Comparison of ENCODE assay signal across 8 cellular contexts in the genomic region with DNA sequence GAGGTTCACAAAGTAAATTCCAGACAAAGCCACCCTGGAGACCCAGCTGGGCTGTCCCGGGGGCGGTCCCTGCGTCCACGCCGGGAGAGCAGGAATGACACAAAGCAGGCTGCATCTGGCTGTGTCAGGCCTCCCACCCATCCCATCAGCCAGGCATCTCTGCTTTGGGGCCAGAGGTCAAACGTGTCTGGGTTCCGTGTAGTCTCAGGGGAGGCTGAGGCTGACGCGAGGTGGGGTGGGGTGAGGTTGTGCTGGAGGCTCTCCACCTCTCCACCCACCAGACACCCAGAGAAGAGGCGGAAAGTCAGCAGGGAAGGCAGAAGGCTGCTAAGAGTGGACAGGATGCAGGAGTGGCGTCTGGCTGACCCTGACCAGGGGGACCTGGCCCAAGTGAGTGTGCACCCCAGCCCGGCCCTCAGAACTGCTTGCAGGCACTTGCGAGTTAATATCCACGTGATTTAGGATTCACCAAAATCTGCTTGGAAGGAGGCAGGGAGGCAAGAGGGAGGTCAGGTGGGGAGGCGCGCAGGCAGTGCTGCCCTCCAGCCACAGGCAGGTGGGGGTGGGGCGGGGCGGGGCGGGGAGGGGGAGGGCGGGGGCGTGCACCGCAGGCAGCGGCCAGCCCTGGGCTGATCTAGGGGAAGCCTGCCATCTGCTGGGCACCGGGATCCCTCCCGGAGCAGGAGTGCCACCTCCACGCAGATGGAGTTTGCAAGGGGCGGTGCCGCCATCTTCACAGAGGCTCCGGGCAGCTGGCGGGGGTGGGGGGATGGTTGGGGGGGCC. TPM values are rescaled to one million over a fixed set of nuclear protein-coding genes. Genes with fewer than 3 reads are reported as not detected.
DNase-seq lines count a peak whose midpoint lies in the region; ATAC-seq, FAIRE-seq and TF ChIP-seq lines count a peak whose summit lies in the region.

No MANE protein-coding gene starts in this region.

- H3K4me3 ChIP-seq in A673 (ENCODE audit: low read depth, low read length, poor library complexity, severe bottlenecking) = peak overlapping the region; percentile 48
- H3K4me3 ChIP-seq in H7 (ENCODE audit: insufficient read depth, low read depth, low read length) = peak overlapping the region; percentile 42
- peak overlapping the region; percentile 49 for H3K4me3 ChIP-seq in choroid plexus epithelial cell (ENCODE audit: low read depth, low read length)
- H3K4me3 ChIP-seq in HepG2 (replicated peaks in 1 of 3; ENCODE audit: insufficient read depth in 1 of 3, low read depth in 2 of 3, low read length in 3 of 3) = peak overlapping the region; percentile 51 to 77 (median 62); a peak in 4 of 6 replicates

- TF ChIP-seq RAD21 in HepG2 (CRISPR knock-in tag; IDR thresholded peaks at IDR 0.05) = no peak; the same call in 1 of the 2 replicates

- intact Hi-C loops in A673 (cut with micrococcal nuclease; ENCODE audit: unreplicated experiment) = loop anchor here (2.0 to 5.0 kb wide), 2 partner anchors 199 to 245 kb away; no protein-coding TSS in a partner anchor
- intact Hi-C loops in HepG2 (cut with micrococcal nuclease; ENCODE audit: unreplicated experiment) = no loop called here

- H3K4me2 ChIP-seq in HepG2 (ENCODE audit: low read depth, low read length) = peak overlapping the region; percentile 99

- peaks cover 10% of the 10 kb centered on the region for H3K79me2 ChIP-seq in HepG2 (ENCODE audit: insufficient read depth, low read length)

- ATAC-seq in HepG2 (peak; percentile 58), GM21447 (IDR thresholded peaks at IDR 0.05; ENCODE audit: unreplicated experiment) (no peak)

- H3K27me3 ChIP-seq in A673 (replicated peaks; ENCODE audit: insufficient read depth, low read depth, low read length, poor library complexity) (no peaks in the 10 kb centered on the region), H7 (ENCODE audit: control insufficient read depth, insufficient read depth, low read length) (no peaks in the 10 kb centered on the region), HepG2 (ENCODE audit: control insufficient read depth in 1 of 2, insufficient read depth in 2 of 2, low read length in 2 of 2) (no peaks in the 10 kb centered on the region)

- BruUV-seq in A673 (replicated peaks; lab: Mats Ljungman, UMichigan) = no TSS peak
- no TSS peak for BruUV-seq in HepG2 (replicated peaks; lab: Mats Ljungman, UMichigan)

- H3K9ac ChIP-seq in HepG2 (ENCODE audit: insufficient read depth, low read depth, low read length) = peak overlapping the region; percentile 88

- H4K20me1 ChIP-seq in HepG2 (ENCODE audit: insufficient read depth, low read length) = no peaks in the 10 kb centered on the region

- peak; percentile 90 for DNase-seq in A673 (ENCODE audit: low spot score)
- peak; percentile 99 for DNase-seq in H7
- peak; percentile 83 for DNase-seq in NCI-H460 (ENCODE audit: extremely low read depth, low read depth)
- peak; percentile 89 for DNase-seq in activated CD4-positive, alpha-beta T cell treated with anti-CD3 and anti-CD28 coated beads for 48 hours
- peak; percentile 82 for DNase-seq in choroid plexus epithelial cell (ENCODE audit: low read depth)
- peak; percentile 85 for DNase-seq in HepG2 (ENCODE audit: low spot score)
- DNase-seq in stimulated activated CD4-positive, alpha-beta T cell treated with anti-CD3 and anti-CD28 coated beads, Interleukin-4, amount 100 ng/mL, for 4 hours = peak; percentile 81 to 84

- 39% methylated on average over 21 of the region's 30 CpGs for WGBS in HepG2 (ENCODE audit: low lambda C conversion rate)

- peak; percentile 59 for TF ChIP-seq CTCF in A673 (conservative IDR thresholded peaks at IDR 0.05; ENCODE audit: low read depth, low read length)
- peak; percentile 69 for TF ChIP-seq CTCF in choroid plexus epithelial cell (conservative IDR thresholded peaks at IDR 0.05; ENCODE audit: low read depth, low read length)
- peak; percentile 81 for TF ChIP-seq CTCF in HepG2 (CRISPR knock-in tag; IDR thresholded peaks at IDR 0.05)

- H3K9me3 ChIP-seq in A673 (ENCODE audit: low read depth, low read length, poor library complexity, severe bottlenecking) (no peaks in the 10 kb centered on the region), HepG2 (ENCODE audit: low read length) (no peaks in the 10 kb centered on the region)

- in situ Hi-C loops in HepG2 (cut with HindIII; ENCODE audit: extremely low pct_ligation_motif_present, low pct_unique_long_range_greater_than_20kb) = loop anchor here (5.0 kb wide), 3 partner anchors 64 to 179 kb away; partner anchors contain the start of gene CBX4

- POLR2A ChIA-PET in A673 (lab: Charles Lee; ENCODE audit: low non-redundant PET) (interaction anchor here (0.6 kb wide), 1 partner anchor 177 kb away, joined by 3 read pairs; no protein-coding TSS in a partner anchor), HepG2 (lab: Yijun Ruan, JAX) (interaction anchor here (0.6 to 10.9 kb wide), 25 partner anchors 14 to 252 kb away, joined by 3 to 333 read pairs (median 6); partner anchors contain the start of genes CBX2, CBX4, CBX8 and GAA)

- CTCF ChIA-PET in A673 (lab: Charles Lee) (interaction anchor here (0.6 kb wide), 1 partner anchor 183 kb away, joined by 3 read pairs; no protein-coding TSS in a partner anchor), HepG2 (lab: Yijun Ruan, JAX; ENCODE audit: low intra/inter-chr PET ratio, low total read pairs) (interaction anchor here (0.6 to 1.8 kb wide), 6 partner anchors 17 to 246 kb away, joined by 3 to 6 read pairs (median 4); no protein-coding TSS in a partner anchor)

- no peak for TF ChIP-seq POLR2A in HepG2 (IDR thresholded peaks at IDR 0.05; ENCODE audit: insufficient read depth in 1 of 2, low read depth in 2 of 2, low read length in 2 of 2)

- H3K36me3 ChIP-seq in A673 (ENCODE audit: insufficient read depth, low read length, poor library complexity, severe bottlenecking) (no peaks in the 10 kb centered on the region), H7 (replicated peaks; ENCODE audit: control insufficient read depth, insufficient read depth, low read length) (no peaks in the 10 kb centered on the region; the same call in 1 of the 2 replicates), HepG2 (replicated peaks in 1 of 2; ENCODE audit: control insufficient read depth in 1 of 2, insufficient read depth in 2 of 2, low read length in 2 of 2) (no peaks in the 10 kb centered on the region)

- no peak overlapping the region for H2AFZ ChIP-seq in HepG2 (ENCODE audit: low read length)

- FAIRE-seq in HepG2 (lab: Jason Lieb, UNC) = no peak

- H3K27ac ChIP-seq in A673 (ENCODE audit: low read depth, low read length, poor library complexity, severe bottlenecking) (peak overlapping the region; percentile 67), HepG2 (ENCODE audit: extremely low read length, insufficient read depth, low read length) (peak overlapping the region; percentile 98)

- TF ChIP-seq EP300 in HepG2 (IDR thresholded peaks at IDR 0.05; ENCODE audit: low read depth in 2 of 2, low read length in 2 of 2) = no peak
- no peak for TF ChIP-seq EP300 in HepG2 (CRISPR knock-in tag; IDR thresholded peaks at IDR 0.05; ENCODE audit: borderline replicate concordance)

- H3K4me1 ChIP-seq in A673 (ENCODE audit: insufficient read depth, low read length, poor library complexity, severe bottlenecking) (peaks cover 41% of the 10 kb centered on the region), HepG2 (ENCODE audit: insufficient read depth, low read length) (peaks cover 90% of the 10 kb centered on the region)

RNA-seq across cellular contexts. Expression of gene TBC1D16, which starts 44.3 kb away (rescaled TPM):
- total RNA-seq in A673 (2021) (49.1 and 54.7 TPM in 2 replicates), HepG2 (2016; rRNA removed; fragmentation: Illumina TruSeq; extraction: Trizol) (24.7 and 24.9 TPM in 2 replicates)
- 81.8 and 95.8 TPM in 2 replicates for total RNA-seq in H7 (2014; rRNA removed; shearing (Covaris generic))
- total RNA-seq in NCI-H460 (2014; rRNA removed; shearing (Covaris generic)) = 12.3 and 12.4 TPM in 2 replicates
- polyA plus RNA-seq in NCI-H460 (2014; cell fraction: nucleus; rRNA removed) = 10.0 and 12.4 TPM in 2 replicates
- total RNA-seq in HepG2 (2016; cell fraction: cytosol; rRNA removed; fragmentation: Illumina TruSeq; extraction: Trizol; ENCODE audit: low read depth) = 4.0 and 5.5 TPM in 2 replicates
- 22.2 and 25.3 TPM in 2 replicates for total RNA-seq in HepG2 (2016; cell fraction: insoluble cytoplasmic fraction; rRNA removed; fragmentation: Illumina TruSeq; extraction: Trizol)
- total RNA-seq in HepG2 (2016; cell fraction: membrane; rRNA removed; fragmentation: Illumina TruSeq; extraction: Trizol) = 15.6 and 15.7 TPM in 2 replicates
- 18.9 and 20.0 TPM in 2 replicates for total RNA-seq in HepG2 (2016; cell fraction: nucleus; rRNA removed; fragmentation: Illumina TruSeq; extraction: Trizol)
- polyA plus RNA-seq in HepG2 (2011; rRNA removed) = 14.9 and 18.6 TPM in 2 replicates
- polyA plus RNA-seq in HepG2 (2011; cell fraction: cytosol; rRNA removed) = 10.0 and 12.5 TPM in 2 replicates
- 35.5 and 43.5 TPM in 2 replicates for polyA plus RNA-seq in HepG2 (2011; cell fraction: nucleus; rRNA removed)
- polyA plus RNA-seq in HepG2 (2012) = 20.5 and 25.8 TPM in 2 replicates
- 3.1 and 3.8 TPM in 2 replicates for polyA plus RNA-seq in HepG2 (2016; cell fraction: cytosol; fragmentation: Illumina TruSeq; extraction: Trizol; ENCODE audit: low read depth)
- polyA plus RNA-seq in HepG2 (2016; cell fraction: insoluble cytoplasmic fraction; fragmentation: Illumina TruSeq; extraction: Trizol; ENCODE audit: low read depth) = 10.7 and 16.1 TPM in 2 replicates
- polyA plus RNA-seq in HepG2 (2016; cell fraction: membrane; fragmentation: Illumina TruSeq; extraction: Trizol; ENCODE audit: low read depth) = 8.3 and 8.6 TPM in 2 replicates
- polyA plus RNA-seq in HepG2 (2016; cell fraction: nucleus; fragmentation: Illumina TruSeq; extraction: Trizol; ENCODE audit: insufficient read depth, low read depth) = 19.8 and 20.3 TPM in 2 replicates
- polyA minus RNA-seq in HepG2 (2011; rRNA and poly(A)+ RNA removed; ENCODE audit: low replicate concordance) = 7.0 and 54.0 TPM in 2 replicates
- polyA minus RNA-seq in HepG2 (2011; cell fraction: cytosol; rRNA and poly(A)+ RNA removed) = 16.7 and 20.3 TPM in 2 replicates
- 27.6 and 28.5 TPM in 2 replicates for polyA minus RNA-seq in HepG2 (2011; cell fraction: nucleus; rRNA and poly(A)+ RNA removed)

RNA-seq across cellular contexts. Expression of gene CCDC40, which starts 45.1 kb away (rescaled TPM):
- total RNA-seq in A673 (2021) (3.5 and 6.4 TPM in 2 replicates), HepG2 (2016; rRNA removed; fragmentation: Illumina TruSeq; extraction: Trizol) (3.8 and 5.5 TPM in 2 replicates)
- 3.8 and 4.2 TPM in 2 replicates for total RNA-seq in H7 (2014; rRNA removed; shearing (Covaris generic))
- total RNA-seq in NCI-H460 (2014; rRNA removed; shearing (Covaris generic)) = 2.0 and 2.6 TPM in 2 replicates
- polyA plus RNA-seq in NCI-H460 (2014; cell fraction: nucleus; rRNA removed) = 3.9 and 7.4 TPM in 2 replicates
- total RNA-seq in HepG2 (2016; cell fraction: cytosol; rRNA removed; fragmentation: Illumina TruSeq; extraction: Trizol; ENCODE audit: low read depth) = 46.8 and 47.3 TPM in 2 replicates
- total RNA-seq in HepG2 (2016; cell fraction: insoluble cytoplasmic fraction; rRNA removed; fragmentation: Illumina TruSeq; extraction: Trizol) = 2.3 and 7.7 TPM in 2 replicates
- total RNA-seq in HepG2 (2016; cell fraction: membrane; rRNA removed; fragmentation: Illumina TruSeq; extraction: Trizol) = 11.8 and 13.0 TPM in 2 replicates
- 6.5 and 8.4 TPM in 2 replicates for total RNA-seq in HepG2 (2016; cell fraction: nucleus; rRNA removed; fragmentation: Illumina TruSeq; extraction: Trizol)
- polyA plus RNA-seq in HepG2 (2011; rRNA removed) = 4.1 and 4.8 TPM in 2 replicates
- 1.4 TPM in 2 replicates for polyA plus RNA-seq in HepG2 (2011; cell fraction: cytosol; rRNA removed)
- polyA plus RNA-seq in HepG2 (2011; cell fraction: nucleus; rRNA removed) = 17.6 and 21.2 TPM in 2 replicates
- polyA plus RNA-seq in HepG2 (2012) = 2.2 and 4.3 TPM in 2 replicates
- polyA plus RNA-seq in HepG2 (2016; cell fraction: cytosol; fragmentation: Illumina TruSeq; extraction: Trizol; ENCODE audit: low read depth) = 0.32 and 0.43 TPM in 2 replicates
- polyA plus RNA-seq in HepG2 (2016; cell fraction: insoluble cytoplasmic fraction; fragmentation: Illumina TruSeq; extraction: Trizol; ENCODE audit: low read depth) = 2.2 and 2.4 TPM in 2 replicates
- 0.74 and 0.84 TPM in 2 replicates for polyA plus RNA-seq in HepG2 (2016; cell fraction: membrane; fragmentation: Illumina TruSeq; extraction: Trizol; ENCODE audit: low read depth)
- 19.3 and 21.2 TPM in 2 replicates for polyA plus RNA-seq in HepG2 (2016; cell fraction: nucleus; fragmentation: Illumina TruSeq; extraction: Trizol; ENCODE audit: insufficient read depth, low read depth)
- polyA minus RNA-seq in HepG2 (2011; rRNA and poly(A)+ RNA removed; ENCODE audit: low replicate concordance) = 3.0 and 3.8 TPM in 2 replicates
- 1.8 and 4.1 TPM in 2 replicates for polyA minus RNA-seq in HepG2 (2011; cell fraction: cytosol; rRNA and poly(A)+ RNA removed)
- polyA minus RNA-seq in HepG2 (2011; cell fraction: nucleus; rRNA and poly(A)+ RNA removed) = 7.0 and 8.0 TPM in 2 replicates
